ENCODE assay signal across 15 cellular contexts in genomic region chr6:134936927-134937326, GRCh38. TPM values are rescaled to one million over a fixed set of nuclear protein-coding genes. Genes with fewer than 3 reads are reported as not detected.
A peak's percentile ranks its signal among the peaks of the same experiment; 100 is the strongest.
DNase-seq lines count a peak whose midpoint lies in the region; ATAC-seq and TF ChIP-seq lines count a peak whose summit lies in the region.
"Had no signal": no experiment of that assay in that cellular context is flagged by ENCODE, and none has a peak within 500 bp of the region (broad histone marks: within the 10 kb centered on the region; RNA-seq: fewer than 3 reads in every experiment).

No MANE protein-coding gene starts in this region.

- H2AFZ ChIP-seq in parathyroid adenoma (peak overlapping the region; percentile 65), H9 (ENCODE audit: low read length) (no peak overlapping the region)

- H3K23ac ChIP-seq in H9 (ENCODE audit: insufficient read length, low read depth, low read length): no peak overlapping the region

- H3K14ac ChIP-seq in H9 (ENCODE audit: insufficient read depth, low read length): no peak overlapping the region

- TF ChIP-seq CTCF in RWPE1 (conservative IDR thresholded peaks at IDR 0.05; ENCODE audit: low read depth): no peak
- no peak for TF ChIP-seq CTCF in fibroblast of mammary gland (conservative IDR thresholded peaks at IDR 0.05; ENCODE audit: control insufficient read depth, insufficient read depth, low read depth, low read length)
- no peak for TF ChIP-seq CTCF in parathyroid adenoma (IDR thresholded peaks at IDR 0.05)
- TF ChIP-seq CTCF in heart right ventricle (IDR thresholded peaks at IDR 0.05): no peak
- TF ChIP-seq CTCF in H9 (conservative IDR thresholded peaks at IDR 0.05): no peak

- H3K79me2 ChIP-seq in parathyroid adenoma (no peaks in the 10 kb centered on the region), H9 (ENCODE audit: insufficient read depth, low read length) (no peaks in the 10 kb centered on the region)

- no peak overlapping the region for H2BK5ac ChIP-seq in H9 (ENCODE audit: insufficient read length, low read length)

- no peak overlapping the region for H4K5ac ChIP-seq in H9 (ENCODE audit: insufficient read length, low read depth, low read length)

- H3K27ac Mint-ChIP-seq in H9: peak overlapping the region in 1 of 3 experiments; percentile 4; a peak in 1 of 7 replicates
- H3K27ac Mint-ChIP-seq: activated CD4-positive, alpha-beta T cell treated with anti-CD3 and anti-CD28 coated beads, Interleukin-2, amount 10 ng/mL, durations not matched to agents 7 days and 5 days had no signal

- WGBS in heart right ventricle, 2 donors: 77 to 81% methylated on average over 5 of the region's 5 CpGs
- WGBS in H9 (ENCODE audit: extremely low coverage, insufficient read length, low lambda C conversion rate): no CpG with 5 or more reads among the region's 5 CpGs

- no peak overlapping the region for H3K4ac ChIP-seq in H9 (ENCODE audit: low read depth, low read length)

- H3K9ac ChIP-seq in parathyroid adenoma: no peak overlapping the region
- H3K9ac ChIP-seq in H9 (ENCODE audit: extremely low read depth, insufficient read length, low read length): no peak overlapping the region

- no peak overlapping the region for H2AK5ac ChIP-seq in H9 (ENCODE audit: insufficient read length, low read length)

- CTCF ChIA-PET in RWPE1 (lab: Yijun Ruan, JAX): no interaction called here

- H3K79me1 ChIP-seq in H9 (ENCODE audit: insufficient read depth, low read depth, low read length, poor library complexity, severe bottlenecking): no peaks in the 10 kb centered on the region

- H3K4me1 ChIP-seq in parathyroid adenoma (peaks cover 57% of the 10 kb centered on the region), heart right ventricle (no peaks in the 10 kb centered on the region), H9 (ENCODE audit: insufficient read depth, low read length) (no peaks in the 10 kb centered on the region)
- H3K4me1 ChIP-seq: esophagus squamous epithelium had no signal

- H2BK20ac ChIP-seq in H9 (ENCODE audit: low read depth, low read length, poor library complexity, severe bottlenecking): no peak overlapping the region

- H3K4me3 ChIP-seq in fibroblast of mammary gland (ENCODE audit: control insufficient read depth, low read depth, low read length) (no peak overlapping the region), parathyroid adenoma (ENCODE audit: low read depth, low read length) (peak overlapping the region; percentile 22), heart right ventricle (no peak overlapping the region)
- H3K4me3 ChIP-seq: esophagus squamous epithelium had no signal

- no peak overlapping the region for H3T11ph ChIP-seq in H9 (ENCODE audit: low read length)

- no peaks in the 10 kb centered on the region for H3K9me3 Mint-ChIP-seq in H9
- H3K9me3 Mint-ChIP-seq: activated CD4-positive, alpha-beta T cell treated with anti-CD3 and anti-CD28 coated beads, Interleukin-2, amount 10 ng/mL, durations not matched to agents 7 days and 5 days; naive thymus-derived CD4-positive, alpha-beta T cell had no signal

- H3K36me3 ChIP-seq in parathyroid adenoma (ENCODE audit: control insufficient read depth, insufficient read depth, low read length) (no peaks in the 10 kb centered on the region), heart right ventricle (no peaks in the 10 kb centered on the region)
- H3K36me3 ChIP-seq: esophagus squamous epithelium had no signal

- no peak overlapping the region for H4K8ac ChIP-seq in H9 (replicated peaks; ENCODE audit: insufficient read length, low read depth, low read length)

- peaks cover 3 to 5% of the 10 kb centered on the region in 2 experiments for H3K4me1 Mint-ChIP-seq in H9

- POLR2A ChIA-PET in RWPE1 (lab: Yijun Ruan, JAX; ENCODE audit: low non-redundant PET): no interaction called here

- H3K4me2 ChIP-seq in parathyroid adenoma (ENCODE audit: low read length): no peak overlapping the region
- no peak overlapping the region for H3K4me2 ChIP-seq in H9 (ENCODE audit: insufficient read depth, insufficient read length, low read length)

- H4K20me1 ChIP-seq in H9 (ENCODE audit: control insufficient read depth, insufficient read depth, insufficient read length): no peaks in the 10 kb centered on the region

- no peak overlapping the region for H2BK120ac ChIP-seq in H9 (ENCODE audit: low read depth, low read length, poor library complexity, severe bottlenecking)

- H3K9me3 ChIP-seq in parathyroid adenoma (ENCODE audit: control insufficient read depth, low read length) (no peaks in the 10 kb centered on the region), heart right ventricle (no peaks in the 10 kb centered on the region), H9 (ENCODE audit: control insufficient read depth, low read depth, low read length) (no peaks in the 10 kb centered on the region)
- H3K9me3 ChIP-seq: esophagus squamous epithelium had no signal

- no peaks in the 10 kb centered on the region for H3K36me3 Mint-ChIP-seq in H9 (ENCODE audit: insufficient read depth in 1 of 3, low read depth in 3 of 3)

- H2BK15ac ChIP-seq in H9 (ENCODE audit: low read depth, low read length): no peak overlapping the region

- no peak overlapping the region for H4K91ac ChIP-seq in H9 (ENCODE audit: insufficient read length, low read depth, low read length)

- H3K27ac ChIP-seq in RWPE1 (no peak overlapping the region), parathyroid adenoma (peak overlapping the region; percentile 53), heart right ventricle (no peak overlapping the region), H9 (ENCODE audit: insufficient read length, low read depth, low read length) (no peak overlapping the region)
- H3K27ac ChIP-seq: esophagus squamous epithelium had no signal

- no peak for ATAC-seq in heart right ventricle
- no peak for ATAC-seq in HG03139 (IDR thresholded peaks at IDR 0.05; ENCODE audit: unreplicated experiment)
- ATAC-seq: naive thymus-derived CD4-positive, alpha-beta T cell had no signal

- no peaks in the 10 kb centered on the region for H3K27me3 ChIP-seq in parathyroid adenoma (ENCODE audit: control insufficient read depth, insufficient read depth, low read length)
- H3K27me3 ChIP-seq in heart right ventricle: no peaks in the 10 kb centered on the region
- H3K27me3 ChIP-seq in H9 (ENCODE audit: insufficient read depth, low read length): no peaks in the 10 kb centered on the region
- H3K27me3 ChIP-seq: esophagus squamous epithelium had no signal

- intact Hi-C loops in heart right ventricle (cut with DNase I): loop anchor here in 3 of 10 donors (10.0 kb wide), 4 partner anchors 112 to 812 kb away; no protein-coding TSS in a partner anchor

- no peak overlapping the region for H3K18ac ChIP-seq in H9 (ENCODE audit: insufficient read length, low read depth, low read length)

- peak; percentile 84 for DNase-seq in ELR (ENCODE audit: low read depth)
- DNase-seq in RWPE1 (ENCODE audit: low spot score): peak; percentile 13
- DNase-seq in fibroblast of mammary gland (ENCODE audit: low read depth): peak; percentile 63
- no peak for DNase-seq in occipital lobe (lab: John Stamatoyannopoulos, UW)
- no peak for DNase-seq in heart right ventricle
- DNase-seq in H9: no peak
- DNase-seq: activated CD4-positive, alpha-beta T cell treated with anti-CD3 and anti-CD28 coated beads, Interleukin-2, amount 10 ng/mL, durations not matched to agents 7 days and 5 days; activated gamma-delta T cell treated with Interleukin-2 at 50 U/mL for 16 hours; esophagus squamous epithelium; MM.1S; naive thymus-derived CD4-positive, alpha-beta T cell; small intestine; T-helper 1 cell had no signal

- H3K4me3 Mint-ChIP-seq in H9: no peak overlapping the region
- H3K4me3 Mint-ChIP-seq: activated CD4-positive, alpha-beta T cell treated with anti-CD3 and anti-CD28 coated beads, Interleukin-2, amount 10 ng/mL, durations not matched to agents 7 days and 5 days; naive thymus-derived CD4-positive, alpha-beta T cell had no signal

- no peak overlapping the region for H3K56ac ChIP-seq in H9 (ENCODE audit: insufficient read length, low read depth, low read length)

- H2BK12ac ChIP-seq in H9 (ENCODE audit: insufficient read length, low read depth, low read length): no peak overlapping the region

- peaks cover 1% of the 10 kb centered on the region; the same call in 1 of the 2 replicates for H3K27me3 Mint-ChIP-seq in H9 (ENCODE audit: low read depth)
- H3K27me3 Mint-ChIP-seq: activated CD4-positive, alpha-beta T cell treated with anti-CD3 and anti-CD28 coated beads, Interleukin-2, amount 10 ng/mL, durations not matched to agents 7 days and 5 days; naive thymus-derived CD4-positive, alpha-beta T cell had no signal

- no peaks in the 10 kb centered on the region for H3K23me2 ChIP-seq in H9 (ENCODE audit: insufficient read length, low read depth, low read length, poor library complexity, severe bottlenecking)

RNA-seq across cellular contexts. Expression of gene ALDH8A1, which starts 13.0 kb away (rescaled TPM):
- total RNA-seq in occipital lobe (1.4 TPM), heart right ventricle (under 1 TPM in 5 of 10 donors, not detected in 5; 0.09 to 0.42 (median 0.24) TPM), H9 (2021) (0.24 TPM in 1 of 2 replicates, not detected in the other)
- 1 to 10 TPM in 1 of 2 donors, under 1 TPM in 1; 0.16 to 1.7 TPM for polyA plus RNA-seq in heart right ventricle

Comparison
In these comparisons a context has a peak if more than half of its experiments do, and no peak if none do; other contexts are left out.
1. DNase-seq: peak in ELR (single experiment), RWPE1 (single experiment) and fibroblast of mammary gland (single experiment); none in occipital lobe (single experiment), heart right ventricle (0 of 2) and H9 (single experiment).